ENCODE assay signal across 9 cellular contexts in genomic region chr1:204975568-204976235, GRCh38.
DNase-seq lines count a peak whose midpoint lies in the region; ATAC-seq and TF ChIP-seq lines count a peak whose summit lies in the region.
"Had no signal": no experiment of that assay in that cellular context is flagged by ENCODE, and none has a peak within 500 bp of the region (broad histone marks: within the 10 kb centered on the region; RNA-seq: fewer than 3 reads in every experiment).

No MANE protein-coding gene starts in this region.

- H3K27me3 Mint-ChIP-seq in activated CD8-positive, alpha-beta memory T cell treated with anti-CD3 and anti-CD28 coated beads, Interleukin-2, amount 10 ng/mL, durations not matched to agents 7 days and 5 days = peaks cover 38% of the 10 kb centered on the region
- peaks cover 6 to 34% of the 10 kb centered on the region in 2 donors for H3K27me3 Mint-ChIP-seq in natural killer cell (ENCODE audit: low read depth in 2 of 2)

- no peaks in the 10 kb centered on the region for H3K36me3 Mint-ChIP-seq in activated CD8-positive, alpha-beta memory T cell treated with anti-CD3 and anti-CD28 coated beads, Interleukin-2, amount 10 ng/mL, durations not matched to agents 7 days and 5 days
- no peaks in the 10 kb centered on the region for H3K36me3 Mint-ChIP-seq in natural killer cell
- H3K36me3 Mint-ChIP-seq: IgD-negative memory B cell had no signal

- 51 to 65% methylated on average over 6 to 8 of the region's 8 CpGs for WGBS in testis, 2 donors

- no peak overlapping the region for H3K27ac Mint-ChIP-seq in activated CD8-positive, alpha-beta memory T cell treated with anti-CD3 and anti-CD28 coated beads, Interleukin-2, amount 10 ng/mL, durations not matched to agents 7 days and 5 days
- no peak overlapping the region for H3K27ac Mint-ChIP-seq in natural killer cell
- H3K27ac Mint-ChIP-seq: IgD-negative memory B cell had no signal

- no peak for TF ChIP-seq POLR2A in erythroblast (IDR thresholded peaks at IDR 0.05; ENCODE audit: low read length)
- TF ChIP-seq POLR2A in testis (IDR thresholded peaks at IDR 0.05) = no peak

- H3K36me3 ChIP-seq in BE2C = peaks cover 9% of the 10 kb centered on the region; the same call in 1 of the 2 replicates
- no peaks in the 10 kb centered on the region for H3K36me3 ChIP-seq in testis (ENCODE audit: low read depth, missing control alignments)

- H3K9me3 ChIP-seq in BE2C = no peaks in the 10 kb centered on the region
- H3K9me3 ChIP-seq in testis = no peaks in the 10 kb centered on the region

- TF ChIP-seq CTCF in BE2C (IDR thresholded peaks at IDR 0.05; ENCODE audit: low read depth, low read length) (peak; percentile 91), natural killer cell (IDR thresholded peaks at IDR 0.05) (peak; percentile 62), testis (IDR thresholded peaks at IDR 0.05) (peak; percentile 22 to 81 (median 78))

- no peak overlapping the region for H3K4me3 Mint-ChIP-seq in activated CD8-positive, alpha-beta memory T cell treated with anti-CD3 and anti-CD28 coated beads, Interleukin-2, amount 10 ng/mL, durations not matched to agents 7 days and 5 days
- no peak overlapping the region for H3K4me3 Mint-ChIP-seq in natural killer cell
- H3K4me3 Mint-ChIP-seq: IgD-negative memory B cell had no signal

- H3K4me3 ChIP-seq in BE2C (ENCODE audit: low read depth, low read length) = no peak overlapping the region
- H3K4me3 ChIP-seq in testis = no peak overlapping the region

- ATAC-seq in GM18909 (IDR thresholded peaks at IDR 0.05; ENCODE audit: poor library complexity, unreplicated experiment) (peak; percentile 41), natural killer cell (peak; percentile 62 to 82 (median 69)), GM21367 (IDR thresholded peaks at IDR 0.05; ENCODE audit: unreplicated experiment) (no peak)
- ATAC-seq in activated CD8-positive, alpha-beta memory T cell treated with anti-CD3 and anti-CD28 coated beads, Interleukin-2, amount 10 ng/mL, durations not matched to agents 7 days and 5 days = peak; percentile 70

- CTCF ChIA-PET in activated CD8-positive, alpha-beta memory T cell treated with anti-CD3 and anti-CD28 coated beads, Interleukin-2, amount 10 ng/mL, durations not matched to agents 7 days and 5 days (lab: Charles Lee) = interaction anchor here (0.5 to 3.0 kb wide), 19 partner anchors 9 to 1017 kb away, joined by 3 to 39 read pairs (median 3); partner anchors contain the start of gene NFASC

- no peak overlapping the region for H3K27ac ChIP-seq in testis

- no peaks in the 10 kb centered on the region for H3K27me3 ChIP-seq in BE2C
- no peaks in the 10 kb centered on the region for H3K27me3 ChIP-seq in testis

- no peaks in the 10 kb centered on the region for H3K9me3 Mint-ChIP-seq in activated CD8-positive, alpha-beta memory T cell treated with anti-CD3 and anti-CD28 coated beads, Interleukin-2, amount 10 ng/mL, durations not matched to agents 7 days and 5 days (ENCODE audit: low read depth)
- no peaks in the 10 kb centered on the region for H3K9me3 Mint-ChIP-seq in natural killer cell
- H3K9me3 Mint-ChIP-seq: IgD-negative memory B cell had no signal

- DNase-seq in BE2C = peak; percentile 74
- DNase-seq in NCI-H69 (lab: John Stamatoyannopoulos, UW) = peak; percentile 52
- DNase-seq in activated CD8-positive, alpha-beta memory T cell treated with anti-CD3 and anti-CD28 coated beads, Interleukin-2, amount 10 ng/mL, durations not matched to agents 7 days and 5 days = peak; percentile 60
- peak; percentile 52 to 72 for DNase-seq in erythroblast (lab: John Stamatoyannopoulos, UW)
- no peak for DNase-seq in natural killer cell
- DNase-seq in testis = peak; percentile 69

- H3K4me1 Mint-ChIP-seq in activated CD8-positive, alpha-beta memory T cell treated with anti-CD3 and anti-CD28 coated beads, Interleukin-2, amount 10 ng/mL, durations not matched to agents 7 days and 5 days = peaks cover 20% of the 10 kb centered on the region
- no peaks in the 10 kb centered on the region for H3K4me1 Mint-ChIP-seq in natural killer cell

- intact Hi-C loops in natural killer cell (cut with micrococcal nuclease) = loop anchor here (1.0 to 10.0 kb wide), 3 partner anchors 89 to 281 kb away; no protein-coding TSS in a partner anchor
- intact Hi-C loops in testis (cut with DNase I; ENCODE audit: low total_unique reads) = no loop called here

- no peaks in the 10 kb centered on the region for H3K4me1 ChIP-seq in BE2C
- no peaks in the 10 kb centered on the region for H3K4me1 ChIP-seq in testis
